In genomic region chr9:96317335-96317980, GRCh38 we compare ENCODE assay signal across 8 cellular contexts. TPM values are rescaled to one million over a fixed set of nuclear protein-coding genes. Genes with fewer than 3 reads are reported as not detected.
DNase-seq lines count a peak whose midpoint lies in the region; ATAC-seq and TF ChIP-seq lines count a peak whose summit lies in the region.

No MANE protein-coding gene starts in this region.

- H3K36me3 ChIP-seq in SJSA1 (no peaks in the 10 kb centered on the region), right atrium auricular region (peaks cover 5% of the 10 kb centered on the region), sigmoid colon (peaks cover 0 to 31% (median 2%) of the 10 kb centered on the region in 4 donors)

- no peak for TF ChIP-seq POLR2A in sigmoid colon (IDR thresholded peaks at IDR 0.05)

- H3K27me3 ChIP-seq in SJSA1 (replicated peaks) (no peaks in the 10 kb centered on the region), right atrium auricular region (no peaks in the 10 kb centered on the region), sigmoid colon (no peaks in the 10 kb centered on the region)

- no peaks in the 10 kb centered on the region for H3K27me3 Mint-ChIP-seq in HFFc6 (ENCODE audit: insufficient read depth)

- TF ChIP-seq EP300 in sigmoid colon (IDR thresholded peaks at IDR 0.05), result no peak

- peak; percentile 1 for DNase-seq in COR-L47 (lab: John Stamatoyannopoulos, UW)
- DNase-seq in HFFc6, result peak; percentile 4
- DNase-seq in SJSA1 (ENCODE audit: low read depth in 1 of 2, low spot score in 2 of 2), result peak; percentile 47 to 51
- peak in 39 of 58 donors; percentile 2 to 64 (median 14) for DNase-seq in anterior cingulate cortex (lab: John Stamatoyannopoulos, UW)
- DNase-seq in right atrium auricular region (ENCODE audit: low spot score), result no peak
- peak; percentile 70 for DNase-seq in sigmoid colon
- DNase-seq in cerebellar nuclear complex (lab: John Stamatoyannopoulos, UW), result no peak

- TF ChIP-seq CTCF in HFFc6 (IDR thresholded peaks at IDR 0.05) (peak; percentile 89), right atrium auricular region (IDR thresholded peaks at IDR 0.05) (peak; percentile 74 to 80), sigmoid colon (IDR thresholded peaks at IDR 0.05) (peak; percentile 42 to 87 (median 72))

- no peak overlapping the region for H3K27ac ChIP-seq in SJSA1
- no peak overlapping the region for H3K27ac ChIP-seq in right atrium auricular region
- no peak overlapping the region for H3K27ac ChIP-seq in sigmoid colon

- no peak overlapping the region for H3K4me3 ChIP-seq in SJSA1
- H3K4me3 ChIP-seq in right atrium auricular region, result no peak overlapping the region
- H3K4me3 ChIP-seq in sigmoid colon, result no peak overlapping the region

- peaks cover 2% of the 10 kb centered on the region; the same call in 1 of the 2 replicates for H3K9me3 ChIP-seq in SJSA1 (replicated peaks)
- peaks cover 0 to 7% of the 10 kb centered on the region in 2 donors for H3K9me3 ChIP-seq in right atrium auricular region
- peaks cover 0 to 11% (median 2%) of the 10 kb centered on the region in 4 donors for H3K9me3 ChIP-seq in sigmoid colon

- H3K27ac Mint-ChIP-seq in HFFc6, result no peak overlapping the region

- no peaks in the 10 kb centered on the region for H3K4me1 ChIP-seq in SJSA1 (replicated peaks)
- no peaks in the 10 kb centered on the region for H3K4me1 ChIP-seq in right atrium auricular region
- H3K4me1 ChIP-seq in sigmoid colon, result peaks cover 0 to 4% (median 2%) of the 10 kb centered on the region in 4 donors

- intact Hi-C loops in sigmoid colon (cut with DNase I), result loop anchor here (1.0 to 10.0 kb wide), 2 partner anchors 85 to 593 kb away; no protein-coding TSS in a partner anchor

- WGBS in sigmoid colon, 2 donors, result 58% methylated on average over 9 of the region's 9 CpGs

- H3K36me3 Mint-ChIP-seq in HFFc6 (ENCODE audit: low read depth), result peaks cover 21% of the 10 kb centered on the region

- peaks cover 6% of the 10 kb centered on the region for H3K4me1 Mint-ChIP-seq in HFFc6 (ENCODE audit: low read depth)

- H3K9me3 Mint-ChIP-seq in HFFc6, result peaks cover 8% of the 10 kb centered on the region; the same call in 1 of the 2 replicates

- ATAC-seq in HG02973 (IDR thresholded peaks at IDR 0.05; ENCODE audit: unreplicated experiment), result no peak

- H3K4me3 Mint-ChIP-seq in HFFc6, result no peak overlapping the region

RNA-seq across cellular contexts. Expression of gene HSD17B3, which starts 15.5 kb away (rescaled TPM):
- total RNA-seq in HFFc6 (2021; fragmentation: NEBNext Ultra II Directional; extraction: Animal tissue kit (Norgen Biotek cat#: 25700)), result not detected
- total RNA-seq in SJSA1 (2014; rRNA removed; shearing (Covaris generic)), result not detected in 2 replicates
- total RNA-seq in right atrium auricular region, result not detected
- total RNA-seq in sigmoid colon, result 1 to 10 TPM in 1 of 4 donors, under 1 TPM in 1, not detected in 2; 0.66 to 1.4 TPM
- polyA plus RNA-seq in sigmoid colon, result 1 to 10 TPM in 1 of 3 donors, not detected in 2; 1.0 TPM

Comparison
In these comparisons a context has a peak if more than half of its experiments do, and no peak if none do; other contexts are left out.
1. DNase-seq: peak in COR-L47 (single experiment), HFFc6 (single experiment), SJSA1 (2 of 2), anterior cingulate cortex (39 of 58) and sigmoid colon (single experiment); none in right atrium auricular region (single experiment) and cerebellar nuclear complex (0 of 2).
2. Peak in every context shown above with its lines, with median percentiles within 50 percentile points of each other: CTCF ChIP-seq.